26 cellular contexts compared by ENCODE assay signal in the genomic region with DNA sequence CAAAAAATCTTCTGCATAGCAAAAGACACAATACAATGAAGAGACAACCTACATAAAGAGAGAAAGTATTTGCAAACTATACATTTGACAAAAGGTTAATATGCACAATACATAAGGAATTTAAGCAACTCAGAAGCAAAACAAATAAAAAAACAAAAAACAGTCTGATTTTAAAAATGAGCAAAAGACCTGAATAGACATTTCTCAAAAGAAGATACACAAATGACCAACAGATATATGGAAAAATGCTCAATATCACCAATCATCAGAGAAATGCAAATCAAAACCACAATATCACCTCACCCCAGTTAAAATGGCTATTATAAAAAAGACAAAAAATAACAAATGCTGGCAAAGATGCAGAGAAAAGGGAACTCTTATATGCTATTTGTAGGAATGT. TPM values are rescaled to one million over a fixed set of nuclear protein-coding genes. Genes with fewer than 3 reads are reported as not detected.
"Had no signal": no experiment of that assay in that cellular context is flagged by ENCODE, and none has a peak within 500 bp of the region (broad histone marks: within the 10 kb centered on the region; RNA-seq: fewer than 3 reads in every experiment).

No MANE protein-coding gene starts in this region.

- DNase-seq: stimulated activated CD4-positive, alpha-beta T cell treated with anti-CD3 and anti-CD28 coated beads, Interleukin-2, amount 100 ng/mL, for 48 hours; stimulated activated CD4-positive, alpha-beta T cell treated with anti-CD3 and anti-CD28 coated beads, Interleukin-4, amount 100 ng/mL, for 1 hour; stimulated activated CD4-positive, alpha-beta T cell treated with anti-CD3 and anti-CD28 coated beads, Interleukin-4, amount 100 ng/mL, for 24 hours; stimulated activated CD4-positive, alpha-beta T cell treated with anti-CD3 and anti-CD28 coated beads, Interleukin-4, amount 100 ng/mL, for 4 hours; stimulated activated CD8-positive, alpha-beta memory T cell treated with anti-CD3 and anti-CD28 coated beads, Interleukin-4, amount 100 ng/mL, for 48 hours; stimulated activated naive B cell treated with anti-CD40 and anti-IgM and Interleukin-4, amounts not matched to agents 10 μg/mL and 1 μg/mL and 100 μg/mL, for 72 hours; stimulated activated naive CD4-positive, alpha-beta T cell; stimulated activated naive CD4-positive, alpha-beta T cell treated with Interleukin-2 at 50 U/mL for 16 hours; stimulated activated naive CD8-positive, alpha-beta T cell treated with anti-CD3 and anti-CD28 coated beads, Interleukin-15, amount 100 ng/mL, for 72 hours; stimulated activated naive CD8-positive, alpha-beta T cell treated with anti-CD3 and anti-CD28 coated beads, Interleukin-15, Interleukin-2, amounts not matched to agents 100 U/mL and 50 U/mL, for 24 hours; stomach; substantia nigra; testis; thyroid gland; tibial artery; transverse colon; trophoblast cell; upper lobe of right lung; uterus had no signal

- H3K36me3 ChIP-seq: stomach, suprapubic skin, thoracic aorta, thyroid gland, tibial artery, tibial nerve, transverse colon, upper lobe of right lung, uterus, vagina had no signal

- H3K27ac ChIP-seq: stomach, suprapubic skin, testis, thoracic aorta, thyroid gland, tibial artery, tibial nerve, transverse colon, upper lobe of right lung, uterus, vagina had no signal

- H3K27me3 ChIP-seq: stomach, suprapubic skin, testis, thyroid gland, tibial artery, tibial nerve, transverse colon, upper lobe of right lung, uterus, vagina had no signal

- H3K9me3 ChIP-seq: stomach, suprapubic skin, testis, thoracic aorta, thyroid gland, tibial artery, tibial nerve, transverse colon, upper lobe of right lung, uterus, vagina had no signal

- ATAC-seq: stimulated activated effector memory CD8-positive, alpha-beta T cell treated with anti-CD3 and anti-CD28 coated beads, Interleukin-12 subunit alpha, Interleukin-12 subunit beta, amount 100 ng/mL, for 72 hours; stimulated activated memory B cell treated with anti-CD40 and anti-IgM and Interleukin-4, amounts not matched to agents 10 μg/mL and 1 μg/mL and 100 μg/mL, for 72 hours; stimulated activated naive B cell treated with anti-CD40 and anti-IgM and Interleukin-4, amounts not matched to agents 10 μg/mL and 1 μg/mL and 100 μg/mL, for 72 hours; stimulated activated naive CD8-positive, alpha-beta T cell treated with anti-CD3 and anti-CD28 coated beads, Interleukin-15, amount 100 ng/mL, for 72 hours; stimulated activated naive CD8-positive, alpha-beta T cell treated with anti-CD3 and anti-CD28 coated beads, Interleukin-15, Interleukin-2, amounts not matched to agents 100 U/mL and 50 U/mL, for 24 hours; upper lobe of right lung had no signal

- H3K4me3 ChIP-seq: stomach, suprapubic skin, testis, thoracic aorta, thyroid gland, tibial artery, tibial nerve, transverse colon, upper lobe of right lung, uterus, vagina had no signal

- H3K4me1 ChIP-seq: stomach, suprapubic skin, testis, thyroid gland, tibial artery, tibial nerve, transverse colon, upper lobe of right lung, uterus, vagina had no signal

RNA-seq across cellular contexts. Expression of a gene that starts 32.7 kb away (rescaled TPM):
- total RNA-seq: subcutaneous adipose tissue, suprapubic skin had no signal
- polyA plus RNA-seq: stomach had no signal

RNA-seq across cellular contexts. Expression of a gene that starts 38.2 kb away (rescaled TPM):
- total RNA-seq: subcutaneous adipose tissue had no signal
